ENCODE assay signal across 1 cellular context in the genomic region with DNA sequence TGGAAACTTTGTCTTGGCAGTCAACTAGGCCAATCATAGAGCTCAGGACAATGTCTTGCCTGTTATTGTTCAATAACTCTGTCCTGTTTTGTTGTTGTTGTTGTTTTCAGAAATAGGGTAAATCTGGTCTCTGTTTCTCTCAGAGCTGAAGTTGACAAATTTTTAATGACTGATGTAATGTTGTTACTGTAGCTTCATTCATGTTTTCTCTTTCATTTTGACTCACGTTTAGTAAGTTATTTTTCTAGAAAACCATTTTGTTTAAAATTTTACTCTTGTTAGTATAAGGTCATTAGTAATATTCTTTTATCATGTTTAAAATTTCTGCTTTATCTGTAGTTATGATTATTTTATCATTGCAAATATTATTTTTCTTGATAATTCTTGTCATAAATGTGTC.
TF ChIP-seq lines count a peak whose summit lies in the region.

No MANE protein-coding gene starts in this region.

TF ChIP-seq in H1, 55 proteins besides CTCF, POLR2A, EP300 and RAD21 (continued from another document):
- TF ChIP-seq, protein P1, sequence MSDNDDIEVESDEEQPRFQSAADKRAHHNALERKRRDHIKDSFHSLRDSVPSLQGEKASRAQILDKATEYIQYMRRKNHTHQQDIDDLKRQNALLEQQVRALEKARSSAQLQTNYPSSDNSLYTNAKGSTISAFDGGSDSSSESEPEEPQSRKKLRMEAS (IDR thresholded peaks at IDR 0.05): no peak
- no peak for TF ChIP-seq POLR2AphosphoS5 (IDR thresholded peaks at IDR 0.05; ENCODE audit: low read depth, low read length)
- no peak for TF ChIP-seq SIRT6 (IDR thresholded peaks at IDR 0.05; ENCODE audit: low read length)
- no peak for TF ChIP-seq BCL11A (IDR thresholded peaks at IDR 0.05; ENCODE audit: low read depth in 2 of 2, low read length in 2 of 2)
- no peak for TF ChIP-seq RNF2 (IDR thresholded peaks at IDR 0.05; ENCODE audit: borderline replicate concordance, low read depth, low read length, missing control alignments, poor library complexity, severe bottlenecking)
- TF ChIP-seq, protein P2, sequence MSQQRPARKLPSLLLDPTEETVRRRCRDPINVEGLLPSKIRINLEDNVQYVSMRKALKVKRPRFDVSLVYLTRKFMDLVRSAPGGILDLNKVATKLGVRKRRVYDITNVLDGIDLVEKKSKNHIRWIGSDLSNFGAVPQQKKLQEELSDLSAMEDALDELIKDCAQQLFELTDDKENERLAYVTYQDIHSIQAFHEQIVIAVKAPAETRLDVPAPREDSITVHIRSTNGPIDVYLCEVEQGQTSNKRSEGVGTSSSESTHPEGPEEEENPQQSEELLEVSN (IDR thresholded peaks at IDR 0.05): no peak
- no peak for TF ChIP-seq JUN (IDR thresholded peaks at IDR 0.05; ENCODE audit: low read depth, low read length)
- TF ChIP-seq RXRA (IDR thresholded peaks at IDR 0.05; ENCODE audit: insufficient read depth, low read depth, low read length): no peak
TF ChIP-seq in H1: peak in this region for 0.
